Comparison of ENCODE assay signal across 1 cellular context in the genomic region with DNA sequence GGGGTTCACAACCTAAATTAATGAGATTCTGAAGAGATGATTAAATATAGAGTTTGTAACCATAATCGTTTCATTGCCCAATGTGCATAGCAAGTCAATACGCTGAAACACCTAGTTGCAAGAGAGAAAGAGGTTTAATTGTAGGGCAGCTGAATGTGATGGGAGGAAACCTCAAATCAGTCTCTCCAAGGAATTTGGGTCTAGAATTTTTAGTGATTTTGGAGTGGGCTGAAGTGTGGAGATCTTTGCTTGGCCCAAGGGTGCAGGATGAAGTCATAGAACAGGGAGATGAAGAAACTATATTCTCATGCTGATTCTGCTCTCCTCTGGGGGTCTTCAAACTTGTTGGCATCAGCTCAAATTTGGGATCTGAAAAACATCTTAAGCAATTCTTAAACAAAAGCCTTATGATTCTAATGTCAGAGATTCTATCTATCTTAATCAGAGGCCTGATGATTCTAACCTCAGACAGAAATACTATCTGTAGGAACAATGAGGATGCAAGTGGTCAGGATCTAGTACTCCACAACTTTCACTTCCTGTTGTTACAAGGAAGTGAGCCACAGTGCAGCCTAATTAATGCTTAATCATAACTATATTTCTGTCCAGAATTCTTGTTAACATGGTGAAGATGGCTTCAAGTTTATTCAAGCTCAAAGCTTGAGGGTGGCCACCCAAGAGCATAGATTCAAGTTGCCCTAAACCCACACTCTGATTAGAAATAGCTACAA.
TF ChIP-seq lines count a peak whose summit lies in the region.

No MANE protein-coding gene starts in this region.

TF ChIP-seq in GM12878, 131 proteins besides CTCF, POLR2A, EP300 and RAD21 (continued from another document):
- TF ChIP-seq IRF4 (IDR thresholded peaks at IDR 0.05; ENCODE audit: low read depth, low read length) (peak; percentile 66; the same call in 1 of the 2 replicates), ETV6 (conservative IDR thresholded peaks at IDR 0.05 in 1 of 2, IDR thresholded peaks at IDR 0.05 in 1 of 2; ENCODE audit: borderline replicate concordance in 1 of 2, low read depth in 1 of 2) (peak in 1 of 2 experiments; percentile 85; a peak in 2 of 4 replicates), BACH1 (IDR thresholded peaks at IDR 0.05; ENCODE audit: borderline replicate concordance) (peak; percentile 61; the same call in 1 of the 2 replicates), HCFC1 (IDR thresholded peaks at IDR 0.05; ENCODE audit: low read length) (no peak), NFIC (IDR thresholded peaks at IDR 0.05; ENCODE audit: low read depth, low read length) (peak; percentile 87), STAT1 (conservative IDR thresholded peaks at IDR 0.05) (no peak), MTA2 (IDR thresholded peaks at IDR 0.05; ENCODE audit: low read depth) (peak; percentile 84), BCL11A (IDR thresholded peaks at IDR 0.05; ENCODE audit: low read depth, low read length) (peak; percentile 91), ATF2 (IDR thresholded peaks at IDR 0.05; ENCODE audit: low read length) (peak; percentile 72), RUNX3 (IDR thresholded peaks at IDR 0.05; ENCODE audit: low read length) (peak; percentile 86), EED (IDR thresholded peaks at IDR 0.05; ENCODE audit: low read depth) (peak; percentile 93), TAF1 (IDR thresholded peaks at IDR 0.05; ENCODE audit: borderline replicate concordance, low read depth, low read length) (no peak), KAT2A (conservative IDR thresholded peaks at IDR 0.05; ENCODE audit: control insufficient read depth, low read depth, low read length) (no peak), PBX3 (IDR thresholded peaks at IDR 0.05; ENCODE audit: insufficient replicate concordance, low read depth, low read length) (no peak), IKZF1 (conservative IDR thresholded peaks at IDR 0.05) (peak; percentile 79), JUNB (IDR thresholded peaks at IDR 0.05) (peak; percentile 9; the same call in 1 of the 2 replicates), IKZF2 (IDR thresholded peaks at IDR 0.05) (peak; percentile 83 to 85), DPF2 (IDR thresholded peaks at IDR 0.05) (peak; percentile 71; the same call in 1 of the 2 replicates), SPI1 (IDR thresholded peaks at IDR 0.05; ENCODE audit: borderline replicate concordance, insufficient read depth, low read depth, low read length) (peak; percentile 93)
- TF ChIP-seq, protein P1, sequence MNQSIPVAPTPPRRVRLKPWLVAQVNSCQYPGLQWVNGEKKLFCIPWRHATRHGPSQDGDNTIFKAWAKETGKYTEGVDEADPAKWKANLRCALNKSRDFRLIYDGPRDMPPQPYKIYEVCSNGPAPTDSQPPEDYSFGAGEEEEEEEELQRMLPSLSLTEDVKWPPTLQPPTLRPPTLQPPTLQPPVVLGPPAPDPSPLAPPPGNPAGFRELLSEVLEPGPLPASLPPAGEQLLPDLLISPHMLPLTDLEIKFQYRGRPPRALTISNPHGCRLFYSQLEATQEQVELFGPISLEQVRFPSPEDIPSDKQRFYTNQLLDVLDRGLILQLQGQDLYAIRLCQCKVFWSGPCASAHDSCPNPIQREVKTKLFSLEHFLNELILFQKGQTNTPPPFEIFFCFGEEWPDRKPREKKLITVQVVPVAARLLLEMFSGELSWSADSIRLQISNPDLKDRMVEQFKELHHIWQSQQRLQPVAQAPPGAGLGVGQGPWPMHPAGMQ (IDR thresholded peaks at IDR 0.05; ENCODE audit: borderline replicate concordance): no peak
